Comparison of ENCODE assay signal across 9 cellular contexts in the genomic region with DNA sequence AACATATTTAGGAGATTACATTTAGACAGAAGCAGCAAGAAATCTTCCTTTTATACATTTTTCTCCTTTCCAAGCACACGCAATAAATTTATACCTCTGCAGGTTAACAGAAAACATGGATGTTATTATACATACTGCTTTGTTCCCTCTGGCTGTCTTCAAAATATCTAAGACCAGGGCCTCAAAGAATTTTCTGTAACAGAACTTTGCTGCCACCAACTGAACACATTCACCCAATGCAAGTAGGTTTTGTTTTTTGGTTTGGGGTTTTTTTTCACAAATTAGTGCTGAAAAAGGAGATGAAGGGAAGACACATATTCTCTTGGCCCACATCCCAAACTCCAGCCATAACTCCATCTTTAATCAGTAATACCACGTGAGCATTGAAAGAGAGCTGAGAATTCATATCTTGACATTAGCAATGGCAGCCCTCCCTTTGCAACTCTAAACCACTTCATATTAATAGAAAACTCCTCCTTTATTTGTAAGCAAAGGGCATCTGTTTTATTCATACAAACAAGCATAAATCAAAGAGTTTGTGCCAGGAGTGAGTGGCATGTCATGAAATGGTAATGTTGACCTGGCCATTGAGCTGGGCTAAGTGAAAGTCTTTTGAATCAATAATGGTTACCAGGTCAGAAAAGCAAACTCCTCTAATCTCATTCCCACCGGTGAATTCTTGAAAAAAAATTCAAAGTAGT.
DNase-seq lines count a peak whose midpoint lies in the region; ATAC-seq and TF ChIP-seq lines count a peak whose summit lies in the region.
"Had no signal": no experiment of that assay in that cellular context is flagged by ENCODE, and none has a peak within 500 bp of the region (broad histone marks: within the 10 kb centered on the region; RNA-seq: fewer than 3 reads in every experiment).

No MANE protein-coding gene starts in this region.

- TF ChIP-seq CTCF in NB4 (IDR thresholded peaks at IDR 0.05; ENCODE audit: low read depth, low read length), result no peak

- peak; percentile 20 for DNase-seq in COLO829 (ENCODE audit: low spot score)
- DNase-seq in NB4 (ENCODE audit: low read depth), result peak; percentile 8
- DNase-seq in SK-N-MC (ENCODE audit: low read depth, low spot score), result peak; percentile 66
- peak; percentile 70 for DNase-seq in inferior parietal cortex (ENCODE audit: extremely low spot score)
- DNase-seq in islet precursor cell, result no peak
- no peak for DNase-seq in AG08395 (ENCODE audit: low spot score)
- DNase-seq in activated gamma-delta T cell treated with Interleukin-2 at 50 U/mL for 16 hours, result no peak
- DNase-seq: activated CD4-positive, alpha-beta T cell treated with anti-CD3 and anti-CD28 coated beads, Interleukin-2, amount 50 U/mL, for 4 hours had no signal

- ATAC-seq in HG02938 (IDR thresholded peaks at IDR 0.05; ENCODE audit: unreplicated experiment), result no peak

- no peaks in the 10 kb centered on the region for H3K36me3 ChIP-seq in SK-N-MC (ENCODE audit: insufficient read depth, low read length)

- no peak overlapping the region for H3K9ac ChIP-seq in SK-N-MC (ENCODE audit: insufficient read length)

- no peak overlapping the region for H3K4me3 ChIP-seq in NB4 (ENCODE audit: low read depth, low read length)
- no peak overlapping the region; the same call in 1 of the 2 replicates for H3K4me3 ChIP-seq in SK-N-MC

- H3K27ac ChIP-seq in SK-N-MC, result peak overlapping the region; percentile 63; the same call in 1 of the 2 replicates

- no peaks in the 10 kb centered on the region for H3K9me3 ChIP-seq in SK-N-MC (ENCODE audit: low read depth, low read length)

- TF ChIP-seq POLR2A in NB4 (IDR thresholded peaks at IDR 0.05; ENCODE audit: extremely low read depth, insufficient read length), result no peak

Comparison
In these comparisons a context has a peak if more than half of its experiments do, and no peak if none do; other contexts are left out.
1. DNase-seq: peak in COLO829 (single experiment), NB4 (single experiment), SK-N-MC (single experiment) and inferior parietal cortex (single experiment); none in islet precursor cell (single experiment), AG08395 (single experiment) and activated gamma-delta T cell treated with Interleukin-2 at 50 U/mL for 16 hours (single experiment).